11 cellular contexts compared by ENCODE assay signal in the genomic region with DNA sequence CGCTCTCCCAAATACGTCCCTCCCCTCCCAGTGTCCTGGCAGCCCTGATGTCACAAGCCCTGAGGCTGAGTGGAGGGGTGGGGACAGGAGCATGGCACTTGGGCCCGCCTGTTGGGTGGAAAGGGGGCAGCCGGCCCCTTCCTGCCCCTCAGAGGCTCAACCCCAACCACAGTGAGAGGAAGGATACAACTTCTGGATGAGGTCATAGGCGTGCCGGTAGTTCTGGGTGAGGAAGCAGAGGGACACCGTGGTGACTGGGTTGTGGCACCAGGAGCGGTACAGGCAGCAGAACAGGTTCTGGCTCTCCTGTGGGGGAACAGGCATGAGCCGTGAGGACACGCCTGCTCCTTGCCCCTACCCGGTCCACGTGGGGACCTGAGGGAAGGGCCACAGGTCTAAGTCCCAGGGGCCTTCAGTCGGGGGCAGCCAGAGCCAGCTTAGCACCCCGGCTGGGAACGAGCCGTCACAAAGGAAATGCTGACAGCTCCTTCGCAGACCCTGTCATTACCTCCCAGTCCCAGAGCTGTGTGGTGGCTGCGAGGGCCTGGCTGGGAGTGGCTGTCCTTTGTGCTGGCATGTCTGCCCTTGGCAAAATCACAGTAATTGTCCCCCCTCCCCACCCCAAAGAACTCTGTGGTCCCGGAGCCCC. TPM values are rescaled to one million over a fixed set of nuclear protein-coding genes. Genes with fewer than 3 reads are reported as not detected.
DNase-seq lines count a peak whose midpoint lies in the region; ATAC-seq and TF ChIP-seq lines count a peak whose summit lies in the region.
"Had no signal": no experiment of that assay in that cellular context is flagged by ENCODE, and none has a peak within 500 bp of the region (broad histone marks: within the 10 kb centered on the region; RNA-seq: fewer than 3 reads in every experiment).

No MANE protein-coding gene starts in this region.

- peak overlapping the region; percentile 54 for H2AK5ac ChIP-seq in mesenchymal stem cell (ENCODE audit: low read length, severe bottlenecking)

- TF ChIP-seq CTCF in type B pancreatic cell (conservative IDR thresholded peaks at IDR 0.05): no peak

- peak overlapping the region; percentile 55 for H2BK120ac ChIP-seq in mesenchymal stem cell (ENCODE audit: low read depth, low read length)

- peaks cover 43% of the 10 kb centered on the region for H3K4me1 Mint-ChIP-seq in activated naive CD4-positive, alpha-beta T cell treated with anti-CD3 and anti-CD28 coated beads, Interleukin-2, amount 10 ng/mL, durations not matched to agents 7 days and 5 days
- peaks cover 29% of the 10 kb centered on the region for H3K4me1 Mint-ChIP-seq in activated naive CD8-positive, alpha-beta T cell treated with anti-CD3 and anti-CD28 coated beads, Interleukin-2, amount 50 U/mL, for 24 hours
- peaks cover 21% of the 10 kb centered on the region for H3K4me1 Mint-ChIP-seq in type B pancreatic cell (ENCODE audit: unreplicated experiment)
- H3K4me1 Mint-ChIP-seq: memory B cell had no signal

- H3K23ac ChIP-seq in mesenchymal stem cell (ENCODE audit: low read length in 2 of 2): no peak overlapping the region

- H2AFZ ChIP-seq in mesenchymal stem cell (ENCODE audit: low read depth, low read length): no peak overlapping the region

- no peak overlapping the region for H3K4me3 ChIP-seq in mesenchymal stem cell (ENCODE audit: insufficient read depth in 1 of 2, low read depth in 1 of 2, low read length in 2 of 2)
- H3K4me3 ChIP-seq: body of pancreas had no signal

- H2BK15ac ChIP-seq in mesenchymal stem cell (ENCODE audit: low read depth, poor library complexity, severe bottlenecking): peak overlapping the region; percentile 44

- no peak overlapping the region for H3K9ac ChIP-seq in mesenchymal stem cell (ENCODE audit: low read length)

- no peaks in the 10 kb centered on the region for H3K27me3 ChIP-seq in mesenchymal stem cell (ENCODE audit: control insufficient read depth in 1 of 2, insufficient read depth in 1 of 2, low read length in 2 of 2)
- H3K27me3 ChIP-seq: body of pancreas had no signal

- H3K4me1 ChIP-seq in mesenchymal stem cell (ENCODE audit: control insufficient read depth, insufficient read depth, low read depth, low read length): peaks cover 87% of the 10 kb centered on the region
- H3K4me1 ChIP-seq: body of pancreas had no signal

- H3K27ac ChIP-seq in mesenchymal stem cell (ENCODE audit: low read length, poor library complexity, severe bottlenecking): no peak overlapping the region
- H3K27ac ChIP-seq: body of pancreas had no signal

- H3K36me3 Mint-ChIP-seq in activated naive CD4-positive, alpha-beta T cell treated with anti-CD3 and anti-CD28 coated beads, Interleukin-2, amount 10 ng/mL, durations not matched to agents 7 days and 5 days: peaks cover 9% of the 10 kb centered on the region
- peaks cover 7% of the 10 kb centered on the region for H3K36me3 Mint-ChIP-seq in activated naive CD8-positive, alpha-beta T cell treated with anti-CD3 and anti-CD28 coated beads, Interleukin-2, amount 50 U/mL, for 24 hours (ENCODE audit: low read depth)
- H3K36me3 Mint-ChIP-seq in type B pancreatic cell: no peaks in the 10 kb centered on the region

- H4K8ac ChIP-seq in mesenchymal stem cell (ENCODE audit: low read length): peak overlapping the region; percentile 66

- H2BK5ac ChIP-seq in mesenchymal stem cell (ENCODE audit: low read depth, low read length, poor library complexity, severe bottlenecking): peak overlapping the region; percentile 80

- H3K36me3 ChIP-seq in mesenchymal stem cell (ENCODE audit: control insufficient read depth in 1 of 2, insufficient read depth in 2 of 2, low read depth in 1 of 2, low read length in 2 of 2): peaks cover 6 to 19% of the 10 kb centered on the region in 2 experiments

- DNase-seq in activated naive CD4-positive, alpha-beta T cell treated with anti-CD3 and anti-CD28 coated beads, Interleukin-2, amount 10 ng/mL, durations not matched to agents 7 days and 5 days: peak; percentile 71
- DNase-seq in activated naive CD4-positive, alpha-beta T cell treated with Interleukin-2 at 50 U/mL for 16 hours: no peak
- DNase-seq in activated naive CD8-positive, alpha-beta T cell treated with anti-CD3 and anti-CD28 coated beads, Interleukin-2, amount 50 U/mL, for 24 hours: peak; percentile 45
- DNase-seq in mesenchymal stem cell: no peak
- no peak for DNase-seq in type B pancreatic cell (ENCODE audit: extremely low spot score, unreplicated experiment)
- no peak for DNase-seq in NCI-H2107 (lab: John Stamatoyannopoulos, UW)
- no peak for DNase-seq in putamen (ENCODE audit: low spot score)
- DNase-seq in NCI-H2107 treated with DMSO at 0.1 percent for 48 hours (lab: John Stamatoyannopoulos, UW; ENCODE audit: unreplicated experiment): no peak
- DNase-seq: body of pancreas, C1 segment of cervical spinal cord had no signal

- peaks cover 8% of the 10 kb centered on the region for H3K79me1 ChIP-seq in mesenchymal stem cell (replicated peaks; ENCODE audit: low read length, poor library complexity, severe bottlenecking)

- H3K4me3 Mint-ChIP-seq in activated naive CD4-positive, alpha-beta T cell treated with anti-CD3 and anti-CD28 coated beads, Interleukin-2, amount 10 ng/mL, durations not matched to agents 7 days and 5 days: peak overlapping the region; percentile 35
- H3K4me3 Mint-ChIP-seq in activated naive CD8-positive, alpha-beta T cell treated with anti-CD3 and anti-CD28 coated beads, Interleukin-2, amount 50 U/mL, for 24 hours: no peak overlapping the region
- H3K4me3 Mint-ChIP-seq in type B pancreatic cell: peak overlapping the region; percentile 58
- H3K4me3 Mint-ChIP-seq: memory B cell had no signal

- CTCF ChIA-PET in activated naive CD4-positive, alpha-beta T cell treated with anti-CD3 and anti-CD28 coated beads, Interleukin-2, amount 10 ng/mL, durations not matched to agents 7 days and 5 days (lab: Charles Lee): interaction anchor here (1.0 to 2.9 kb wide), 3 partner anchors 41 to 74 kb away, joined by 3 to 15 read pairs (median 12); no protein-coding TSS in a partner anchor

- no peak overlapping the region for H3K4me2 ChIP-seq in mesenchymal stem cell (ENCODE audit: low read length, poor library complexity, severe bottlenecking)

- peak overlapping the region; percentile 25 to 69 for H3K18ac ChIP-seq in mesenchymal stem cell (ENCODE audit: low read depth in 1 of 2, low read length in 2 of 2)

- no peaks in the 10 kb centered on the region for H3K9me3 ChIP-seq in mesenchymal stem cell (ENCODE audit: control insufficient read depth, low read length)
- H3K9me3 ChIP-seq: body of pancreas had no signal

- H3K27me3 Mint-ChIP-seq in activated naive CD4-positive, alpha-beta T cell treated with anti-CD3 and anti-CD28 coated beads, Interleukin-2, amount 10 ng/mL, durations not matched to agents 7 days and 5 days: no peaks in the 10 kb centered on the region
- H3K27me3 Mint-ChIP-seq in activated naive CD8-positive, alpha-beta T cell treated with anti-CD3 and anti-CD28 coated beads, Interleukin-2, amount 50 U/mL, for 24 hours: no peaks in the 10 kb centered on the region
- no peaks in the 10 kb centered on the region for H3K27me3 Mint-ChIP-seq in type B pancreatic cell
- H3K27me3 Mint-ChIP-seq: memory B cell had no signal

- WGBS in mesenchymal stem cell: 84% methylated on average over 16 of the region's 19 CpGs

- H2BK12ac ChIP-seq in mesenchymal stem cell (ENCODE audit: low read length in 2 of 2): peak overlapping the region; percentile 59 to 74

- H3K27ac Mint-ChIP-seq in activated naive CD4-positive, alpha-beta T cell treated with anti-CD3 and anti-CD28 coated beads, Interleukin-2, amount 10 ng/mL, durations not matched to agents 7 days and 5 days: peak overlapping the region; percentile 95
- peak overlapping the region; percentile 49 for H3K27ac Mint-ChIP-seq in activated naive CD8-positive, alpha-beta T cell treated with anti-CD3 and anti-CD28 coated beads, Interleukin-2, amount 50 U/mL, for 24 hours
- H3K27ac Mint-ChIP-seq in type B pancreatic cell: peak overlapping the region; percentile 98
- H3K27ac Mint-ChIP-seq: memory B cell had no signal

- peak overlapping the region in 1 of 2 experiments; percentile 12 for H3K4ac ChIP-seq in mesenchymal stem cell (ENCODE audit: low read depth in 1 of 2, low read length in 2 of 2)

- ATAC-seq in activated naive CD8-positive, alpha-beta T cell treated with anti-CD3 and anti-CD28 coated beads, Interleukin-2, amount 50 U/mL, for 24 hours: peak; percentile 85
- ATAC-seq: body of pancreas had no signal

- no peaks in the 10 kb centered on the region for H3K9me3 Mint-ChIP-seq in activated naive CD4-positive, alpha-beta T cell treated with anti-CD3 and anti-CD28 coated beads, Interleukin-2, amount 10 ng/mL, durations not matched to agents 7 days and 5 days
- H3K9me3 Mint-ChIP-seq in activated naive CD8-positive, alpha-beta T cell treated with anti-CD3 and anti-CD28 coated beads, Interleukin-2, amount 50 U/mL, for 24 hours: no peaks in the 10 kb centered on the region
- no peaks in the 10 kb centered on the region for H3K9me3 Mint-ChIP-seq in type B pancreatic cell
- H3K9me3 Mint-ChIP-seq: memory B cell had no signal

- peak overlapping the region in 1 of 2 experiments; percentile 27 for H3K14ac ChIP-seq in mesenchymal stem cell (ENCODE audit: low read length in 2 of 2)

- H4K91ac ChIP-seq in mesenchymal stem cell (ENCODE audit: low read length): peak overlapping the region; percentile 84

RNA-seq across cellular contexts. Expression of gene MTSS2, which starts 11.2 kb away (rescaled TPM):
- 105 TPM for polyA plus RNA-seq in mesenchymal stem cell (2013, experiment 1 of 2)
- polyA plus RNA-seq in mesenchymal stem cell (2013, experiment 2 of 2): 103 TPM
- total RNA-seq in type B pancreatic cell (ENCODE audit: low replicate concordance): 92.2 and 118 TPM in 2 replicates

RNA-seq across cellular contexts. Expression of gene IL34, which starts 50.7 kb away (rescaled TPM):
- polyA plus RNA-seq in mesenchymal stem cell (2013, experiment 1 of 2): 0.15 TPM
- 0.11 TPM for polyA plus RNA-seq in mesenchymal stem cell (2013, experiment 2 of 2)
- total RNA-seq in type B pancreatic cell (ENCODE audit: low replicate concordance): 0.40 TPM in 1 of 2 replicates, not detected in the other

Comparison
In these comparisons a context has a peak if more than half of its experiments do, and no peak if none do; other contexts are left out.
1. DNase-seq: peak in activated naive CD4-positive, alpha-beta T cell treated with anti-CD3 and anti-CD28 coated beads, Interleukin-2, amount 10 ng/mL, durations not matched to agents 7 days and 5 days (single experiment) and activated naive CD8-positive, alpha-beta T cell treated with anti-CD3 and anti-CD28 coated beads, Interleukin-2, amount 50 U/mL, for 24 hours (single experiment); none in activated naive CD4-positive, alpha-beta T cell treated with Interleukin-2 at 50 U/mL for 16 hours (single experiment), mesenchymal stem cell (single experiment), type B pancreatic cell (single experiment), NCI-H2107 (single experiment), putamen (single experiment) and NCI-H2107 treated with DMSO at 0.1 percent for 48 hours (single experiment).
2. Peak in every context shown above with its lines, with median percentiles within 50 percentile points of each other: H3K27ac Mint-ChIP-seq.